ENCODE assay signal across 10 cellular contexts in genomic region chr7:21675255-21675654, GRCh38.
"Had no signal": no experiment of that assay in that cellular context is flagged by ENCODE, and none has a peak within 500 bp of the region (broad histone marks: within the 10 kb centered on the region; RNA-seq: fewer than 3 reads in every experiment).

No MANE protein-coding gene starts in this region.

- H3K4me1 ChIP-seq: left lung, transverse colon had no signal

- H3K4me3 ChIP-seq: left lung, transverse colon had no signal

- H3K27ac ChIP-seq: left lung, transverse colon had no signal

- H3K36me3 ChIP-seq: left lung, transverse colon had no signal

- ATAC-seq: left lung; stimulated activated naive B cell treated with anti-CD40 and anti-IgM and Interleukin-4, amounts not matched to agents 10 μg/mL and 1 μg/mL and 100 μg/mL, for 72 hours had no signal

- DNase-seq: activated CD4-positive, alpha-beta T cell treated with anti-CD3 and anti-CD28 coated beads, Interleukin-2, amount 50 U/mL, for 4 hours; activated CD4-positive, CD25-positive, alpha-beta regulatory T cell treated with anti-CD3 and anti-CD28 coated beads, Interleukin-2, amount 50 U/mL, for 72 hours; activated effector memory CD4-positive, alpha-beta T cell treated with Interleukin-2 at 50 U/mL for 16 hours; activated T-cell treated with anti-CD3 and anti-CD28 coated beads, Interleukin-2, amount 50 U/mL, for 1 hour; cerebellar nuclear complex; dermis blood vessel endothelial cell; left lung; stimulated activated naive B cell treated with anti-CD40 and anti-IgM and Interleukin-4, amounts not matched to agents 10 μg/mL and 1 μg/mL and 100 μg/mL, for 72 hours; SW 1271; transverse colon had no signal

- H3K27me3 ChIP-seq: left lung, transverse colon had no signal
